8 cellular contexts compared by ENCODE assay signal in the genomic region with DNA sequence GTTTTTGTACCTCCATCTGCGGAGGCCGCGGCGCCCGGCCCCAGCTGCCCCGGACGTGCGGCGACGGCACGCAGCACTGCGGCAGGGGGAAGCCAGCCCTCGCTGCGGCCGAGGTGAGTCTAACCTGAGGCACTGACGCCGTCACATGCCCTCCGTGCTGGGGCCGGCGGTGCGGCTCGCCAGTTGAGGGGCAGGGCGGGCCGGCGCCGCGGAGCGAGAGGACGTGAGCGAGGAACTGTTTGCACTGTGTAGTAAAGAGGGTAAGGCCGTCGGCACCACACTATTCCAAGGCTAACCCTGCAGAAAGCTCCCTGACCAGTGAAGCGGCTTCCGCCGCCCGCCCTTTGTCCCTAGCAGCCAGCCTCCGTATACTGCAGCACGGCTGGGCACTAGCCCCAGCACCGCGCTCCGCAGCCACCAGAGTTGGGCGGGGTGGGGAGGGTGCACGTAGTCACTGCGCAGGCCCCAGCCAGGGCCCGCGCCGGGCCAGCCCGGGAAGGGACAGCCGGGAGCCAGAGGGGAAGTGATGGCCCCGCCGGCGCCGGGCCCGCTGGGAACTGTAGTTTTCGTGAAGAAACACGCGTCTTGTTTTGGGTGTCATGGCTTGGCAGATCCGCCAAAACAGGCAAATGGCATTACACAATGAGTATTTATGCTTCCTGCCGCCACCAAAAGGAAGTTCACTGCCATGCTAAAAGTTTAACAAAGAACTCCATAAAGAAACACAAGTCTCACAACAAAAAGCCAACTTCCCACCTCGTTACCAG. TPM values are rescaled to one million over a fixed set of nuclear protein-coding genes. Genes with fewer than 3 reads are reported as not detected.
DNase-seq lines count a peak whose midpoint lies in the region; ATAC-seq and TF ChIP-seq lines count a peak whose summit lies in the region.

No MANE protein-coding gene starts in this region.

- H3K36me3 ChIP-seq in ascending aorta (no peaks in the 10 kb centered on the region), uterus (no peaks in the 10 kb centered on the region)

- DNase-seq in NCI-H1694 treated with DMSO at 0.1 percent for 48 hours (lab: John Stamatoyannopoulos, UW), result peak; percentile 98
- DNase-seq in T-helper 2 cell, result peak; percentile 89 to 97 (median 90)
- DNase-seq in ascending aorta (ENCODE audit: low spot score in 2 of 2), result peak; percentile 83 to 98
- DNase-seq in hepatic stellate cell (ENCODE audit: low spot score), result peak; percentile 97
- DNase-seq in putamen (ENCODE audit: low spot score), result peak; percentile 98
- peak; percentile 95 to 96 for DNase-seq in uterus

- H3K9me3 ChIP-seq in ascending aorta (no peaks in the 10 kb centered on the region), uterus (no peaks in the 10 kb centered on the region)

- no peaks in the 10 kb centered on the region for H3K27me3 ChIP-seq in ascending aorta
- no peaks in the 10 kb centered on the region for H3K27me3 ChIP-seq in uterus

- H3K4me3 ChIP-seq in ascending aorta (peak overlapping the region; percentile 99 to 100), uterus (peak overlapping the region; percentile 91 to 99)

- no peak for TF ChIP-seq POLR2A in GM18505 (IDR thresholded peaks at IDR 0.05; ENCODE audit: borderline replicate concordance, extremely low read depth, insufficient read depth, insufficient read length)
- peak; percentile 43 to 64 for TF ChIP-seq POLR2A in uterus (IDR thresholded peaks at IDR 0.05)

- H3K27ac ChIP-seq in ascending aorta (peak overlapping the region; percentile 99 to 100), uterus (peak overlapping the region; percentile 100)

- ATAC-seq in GM18505 (IDR thresholded peaks at IDR 0.05; ENCODE audit: unreplicated experiment) (peak; percentile 56), HG02938 (IDR thresholded peaks at IDR 0.05; ENCODE audit: unreplicated experiment) (peak; percentile 45)

- TF ChIP-seq CTCF in ascending aorta (IDR thresholded peaks at IDR 0.05) (peak in 2 of 3 experiments; percentile 2 to 17), uterus (IDR thresholded peaks at IDR 0.05) (peak in 2 of 4 experiments; percentile 1 to 43)

- intact Hi-C loops in ascending aorta (cut with DNase I) (loop anchor here (1.0 to 2.0 kb wide), 3 partner anchors 19 to 149 kb away; no protein-coding TSS in a partner anchor), uterus (cut with DNase I; ENCODE audit: low total_unique reads) (loop anchor here (5.0 kb wide), 1 partner anchor 147 kb away; no protein-coding TSS in a partner anchor)

- peaks cover 13 to 33% of the 10 kb centered on the region in 2 donors for H3K4me1 ChIP-seq in ascending aorta
- H3K4me1 ChIP-seq in uterus, result peaks cover 4 to 11% of the 10 kb centered on the region in 2 donors

RNA-seq across cellular contexts. Expression of a gene that starts 0.6 kb away (rescaled TPM):
- total RNA-seq in ascending aorta (53.5 TPM), uterus (100 to 1,000 TPM in 3 of 4 donors, 10 to 100 TPM in 1; 55.8 to 192 (median 146) TPM)

Comparison
In these comparisons a context has a peak if more than half of its experiments do, and no peak if none do; other contexts are left out.
1. Peak in every context shown above with its lines: DNase-seq, ATAC-seq, H3K4me3 ChIP-seq and H3K27ac ChIP-seq.